Comparison of ENCODE assay signal across 21 cellular contexts in the genomic region with DNA sequence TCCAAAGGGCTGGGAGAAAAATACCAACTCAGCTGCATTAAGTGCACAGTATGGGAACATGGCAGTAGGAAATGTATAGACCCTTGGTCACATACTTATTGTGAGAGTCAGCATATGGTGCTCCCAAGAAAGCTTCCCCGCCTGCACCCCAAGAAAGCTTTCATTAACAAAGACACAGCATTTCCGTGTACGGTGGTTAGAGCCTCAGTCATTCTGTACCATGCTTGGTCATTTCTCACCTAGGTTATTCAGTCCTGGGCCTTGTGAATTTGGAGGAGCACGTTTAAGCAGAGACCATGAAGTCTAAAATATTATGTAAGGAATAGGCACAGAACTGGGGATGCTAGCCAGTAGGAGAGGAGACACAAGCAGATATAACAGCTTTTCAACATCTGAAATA. TPM values are rescaled to one million over a fixed set of nuclear protein-coding genes. Genes with fewer than 3 reads are reported as not detected.
A peak's percentile ranks its signal among the peaks of the same experiment; 100 is the strongest.
DNase-seq lines count a peak whose midpoint lies in the region; ATAC-seq, FAIRE-seq and TF ChIP-seq lines count a peak whose summit lies in the region.
"Had no signal": no experiment of that assay in that cellular context is flagged by ENCODE, and none has a peak within 500 bp of the region (broad histone marks: within the 10 kb centered on the region; RNA-seq: fewer than 3 reads in every experiment).

No MANE protein-coding gene starts in this region.

- no peak for TF ChIP-seq POLR2A in GM12892 (IDR thresholded peaks at IDR 0.05; ENCODE audit: low read depth, low read length)

- H3K4me3 Mint-ChIP-seq in activated CD4-positive, alpha-beta T cell treated with anti-CD3 and anti-CD28 coated beads, Interleukin-2, amount 10 ng/mL, durations not matched to agents 24 days and 14 days = no peak overlapping the region
- H3K4me3 Mint-ChIP-seq in CD4-positive, CD25-positive, alpha-beta regulatory T cell = no peak overlapping the region
- no peak overlapping the region for H3K4me3 Mint-ChIP-seq in activated T-helper 1 cell treated with anti-CD3 and anti-CD28 coated beads, Interleukin-12 subunit alpha, Interleukin-12 subunit beta, Interleukin-2, Interleukin-4 antibody, amounts not matched to agents 30 ng/mL and 10 ng/mL and 1 ng/mL, durations not matched to agents 14 hours and 24 hours and 36 hours
- H3K4me3 Mint-ChIP-seq in glutamatergic neuron (ENCODE audit: unreplicated experiment) = no peak overlapping the region
- H3K4me3 Mint-ChIP-seq: CD14-positive monocyte had no signal

- intact Hi-C loops in activated CD4-positive, alpha-beta T cell treated with anti-CD3 and anti-CD28 coated beads, Interleukin-2, amount 10 ng/mL, durations not matched to agents 24 days and 14 days (cut with micrococcal nuclease) = no loop called here
- intact Hi-C loops in activated T-helper 1 cell treated with anti-CD3 and anti-CD28 coated beads, Interleukin-12 subunit alpha, Interleukin-12 subunit beta, Interleukin-2, Interleukin-4 antibody, amounts not matched to agents 30 ng/mL and 10 ng/mL and 1 ng/mL, durations not matched to agents 14 hours and 24 hours and 36 hours (cut with micrococcal nuclease) = no loop called here

- no peak for FAIRE-seq in GM12892 (lab: Jason Lieb, UNC)
- FAIRE-seq: GM19239, H1 had no signal

- no peaks in the 10 kb centered on the region for H3K4me1 Mint-ChIP-seq in activated CD4-positive, alpha-beta T cell treated with anti-CD3 and anti-CD28 coated beads, Interleukin-2, amount 10 ng/mL, durations not matched to agents 24 days and 14 days
- peaks cover 0 to 22% (median 13%) of the 10 kb centered on the region in 4 donors for H3K4me1 Mint-ChIP-seq in CD4-positive, CD25-positive, alpha-beta regulatory T cell
- no peaks in the 10 kb centered on the region for H3K4me1 Mint-ChIP-seq in activated T-helper 1 cell treated with anti-CD3 and anti-CD28 coated beads, Interleukin-12 subunit alpha, Interleukin-12 subunit beta, Interleukin-2, Interleukin-4 antibody, amounts not matched to agents 30 ng/mL and 10 ng/mL and 1 ng/mL, durations not matched to agents 14 hours and 24 hours and 36 hours (ENCODE audit: low read depth)
- no peaks in the 10 kb centered on the region for H3K4me1 Mint-ChIP-seq in glutamatergic neuron (ENCODE audit: low read depth, unreplicated experiment)
- H3K4me1 Mint-ChIP-seq: CD14-positive monocyte had no signal

- H3K36me3 ChIP-seq in CD4-positive, CD25-positive, alpha-beta regulatory T cell (ENCODE audit: control insufficient read depth, insufficient read depth, low read length) = peaks cover 73% of the 10 kb centered on the region

- no peak overlapping the region for H3K4me3 ChIP-seq in CD4-positive, CD25-positive, alpha-beta regulatory T cell (ENCODE audit: low read depth, low read length)

- H3K4me1 ChIP-seq in CD4-positive, CD25-positive, alpha-beta regulatory T cell (ENCODE audit: control insufficient read depth, insufficient read depth, low read length, poor library complexity, severe bottlenecking) = no peaks in the 10 kb centered on the region

- no peaks in the 10 kb centered on the region for H3K27me3 ChIP-seq in CD4-positive, CD25-positive, alpha-beta regulatory T cell (ENCODE audit: control insufficient read depth, insufficient read depth, low read length)

- peak overlapping the region; percentile 1 for H3K27ac Mint-ChIP-seq in activated CD4-positive, alpha-beta T cell treated with anti-CD3 and anti-CD28 coated beads, Interleukin-2, amount 10 ng/mL, durations not matched to agents 24 days and 14 days
- peak overlapping the region in 2 of 3 donors; percentile 67 to 74 for H3K27ac Mint-ChIP-seq in CD4-positive, CD25-positive, alpha-beta regulatory T cell
- H3K27ac Mint-ChIP-seq in activated T-helper 1 cell treated with anti-CD3 and anti-CD28 coated beads, Interleukin-12 subunit alpha, Interleukin-12 subunit beta, Interleukin-2, Interleukin-4 antibody, amounts not matched to agents 30 ng/mL and 10 ng/mL and 1 ng/mL, durations not matched to agents 14 hours and 24 hours and 36 hours = peak overlapping the region; percentile 12
- peak overlapping the region; percentile 39 for H3K27ac Mint-ChIP-seq in glutamatergic neuron (ENCODE audit: unreplicated experiment)
- H3K27ac Mint-ChIP-seq: CD14-positive monocyte had no signal

- DNase-seq in activated CD4-positive, alpha-beta T cell treated with anti-CD3 and anti-CD28 coated beads, Interleukin-2, amount 10 ng/mL, durations not matched to agents 24 days and 14 days = no peak
- no peak for DNase-seq in activated CD4-positive, alpha-beta T cell treated with anti-CD3 and anti-CD28 coated beads for 48 hours
- DNase-seq in CD4-positive, CD25-positive, alpha-beta regulatory T cell = no peak
- DNase-seq in activated T-helper 1 cell treated with anti-CD3 and anti-CD28 coated beads, Interleukin-12 subunit alpha, Interleukin-12 subunit beta, Interleukin-2, Interleukin-4 antibody, amounts not matched to agents 30 ng/mL and 10 ng/mL and 1 ng/mL, durations not matched to agents 14 hours and 24 hours and 36 hours (ENCODE audit: low spot score) = no peak
- DNase-seq in glutamatergic neuron (no peak), GM12892 (ENCODE audit: insufficient read length) (no peak), retina (no peak), OCI-M1 (lab: John Stamatoyannopoulos, UW) (no peak)
- DNase-seq: 8988T, DMS153, GDM1, NCI-H1105, NCI-H2081, NCI-H510A treated with DMSO at 0.1 percent for 48 hours, NCI-H82, PC-3, RPMI8226, SHP77 treated with DMSO at 0.1 percent for 48 hours had no signal

- H3K36me3 Mint-ChIP-seq in activated CD4-positive, alpha-beta T cell treated with anti-CD3 and anti-CD28 coated beads, Interleukin-2, amount 10 ng/mL, durations not matched to agents 24 days and 14 days (ENCODE audit: low read depth) = peaks cover 66% of the 10 kb centered on the region
- peaks cover 64% of the 10 kb centered on the region for H3K36me3 Mint-ChIP-seq in CD4-positive, CD25-positive, alpha-beta regulatory T cell
- peaks cover 49% of the 10 kb centered on the region for H3K36me3 Mint-ChIP-seq in activated T-helper 1 cell treated with anti-CD3 and anti-CD28 coated beads, Interleukin-12 subunit alpha, Interleukin-12 subunit beta, Interleukin-2, Interleukin-4 antibody, amounts not matched to agents 30 ng/mL and 10 ng/mL and 1 ng/mL, durations not matched to agents 14 hours and 24 hours and 36 hours (ENCODE audit: low read depth)
- peaks cover 10% of the 10 kb centered on the region for H3K36me3 Mint-ChIP-seq in glutamatergic neuron (ENCODE audit: unreplicated experiment)

- H3K27ac ChIP-seq in CD4-positive, CD25-positive, alpha-beta regulatory T cell (ENCODE audit: insufficient read depth, low read length, poor library complexity, severe bottlenecking) = no peak overlapping the region

- TF ChIP-seq CTCF in glutamatergic neuron (IDR thresholded peaks at IDR 0.05; ENCODE audit: partially characterized antibody, unreplicated experiment) = no peak

- no peaks in the 10 kb centered on the region for H3K9me3 ChIP-seq in CD4-positive, CD25-positive, alpha-beta regulatory T cell (ENCODE audit: control insufficient read depth in 2 of 2, low read length in 2 of 2)

- H3K27me3 Mint-ChIP-seq in activated CD4-positive, alpha-beta T cell treated with anti-CD3 and anti-CD28 coated beads, Interleukin-2, amount 10 ng/mL, durations not matched to agents 24 days and 14 days = no peaks in the 10 kb centered on the region
- no peaks in the 10 kb centered on the region for H3K27me3 Mint-ChIP-seq in CD4-positive, CD25-positive, alpha-beta regulatory T cell
- no peaks in the 10 kb centered on the region for H3K27me3 Mint-ChIP-seq in activated T-helper 1 cell treated with anti-CD3 and anti-CD28 coated beads, Interleukin-12 subunit alpha, Interleukin-12 subunit beta, Interleukin-2, Interleukin-4 antibody, amounts not matched to agents 30 ng/mL and 10 ng/mL and 1 ng/mL, durations not matched to agents 14 hours and 24 hours and 36 hours (ENCODE audit: insufficient read depth)
- no peaks in the 10 kb centered on the region for H3K27me3 Mint-ChIP-seq in glutamatergic neuron (ENCODE audit: unreplicated experiment)

- no peak for ATAC-seq in CD4-positive, CD25-positive, alpha-beta regulatory T cell (ENCODE audit: low read depth in 2 of 2)
- ATAC-seq: PC-3 had no signal

- no peaks in the 10 kb centered on the region for H3K9me3 Mint-ChIP-seq in activated CD4-positive, alpha-beta T cell treated with anti-CD3 and anti-CD28 coated beads, Interleukin-2, amount 10 ng/mL, durations not matched to agents 24 days and 14 days
- no peaks in the 10 kb centered on the region for H3K9me3 Mint-ChIP-seq in CD4-positive, CD25-positive, alpha-beta regulatory T cell
- H3K9me3 Mint-ChIP-seq in activated T-helper 1 cell treated with anti-CD3 and anti-CD28 coated beads, Interleukin-12 subunit alpha, Interleukin-12 subunit beta, Interleukin-2, Interleukin-4 antibody, amounts not matched to agents 30 ng/mL and 10 ng/mL and 1 ng/mL, durations not matched to agents 14 hours and 24 hours and 36 hours = no peaks in the 10 kb centered on the region
- H3K9me3 Mint-ChIP-seq in glutamatergic neuron (ENCODE audit: unreplicated experiment) = no peaks in the 10 kb centered on the region
- H3K9me3 Mint-ChIP-seq: CD14-positive monocyte had no signal

RNA-seq across cellular contexts. Expression of a gene that starts 56.1 kb away (rescaled TPM):
- 0.07 and 0.09 TPM in 2 replicates for total RNA-seq in activated CD4-positive, alpha-beta T cell treated with anti-CD3 and anti-CD28 coated beads, Interleukin-2, amount 10 ng/mL, durations not matched to agents 24 days and 14 days
- not detected for total RNA-seq in CD4-positive, CD25-positive, alpha-beta regulatory T cell
- under 1 TPM; 0.10 to 0.99 (median 0.33) TPM for polyA plus RNA-seq in CD4-positive, CD25-positive, alpha-beta regulatory T cell
- 0.10 and 0.12 TPM in 2 replicates for total RNA-seq in activated T-helper 1 cell treated with anti-CD3 and anti-CD28 coated beads, Interleukin-12 subunit alpha, Interleukin-12 subunit beta, Interleukin-2, Interleukin-4 antibody, amounts not matched to agents 30 ng/mL and 10 ng/mL and 1 ng/mL, durations not matched to agents 14 hours and 24 hours and 36 hours
- total RNA-seq in glutamatergic neuron (ENCODE audit: unreplicated experiment) = not detected
- polyA plus RNA-seq in GM12892 (2012; ENCODE audit: missing spikeins) = 0.30 TPM
- polyA plus RNA-seq: CD14-positive monocyte had no signal

Comparison
In these comparisons a context has a peak if more than half of its experiments do, and no peak if none do; other contexts are left out.
1. H3K27ac Mint-ChIP-seq: peak in every context shown above with its lines; median percentile 70 in CD4-positive, CD25-positive, alpha-beta regulatory T cell; 39 in glutamatergic neuron; 12 in activated T-helper 1 cell treated with anti-CD3 and anti-CD28 coated beads, Interleukin-12 subunit alpha, Interleukin-12 subunit beta, Interleukin-2, Interleukin-4 antibody, amounts not matched to agents 30 ng/mL and 10 ng/mL and 1 ng/mL, durations not matched to agents 14 hours and 24 hours and 36 hours; 1 in activated CD4-positive, alpha-beta T cell treated with anti-CD3 and anti-CD28 coated beads, Interleukin-2, amount 10 ng/mL, durations not matched to agents 24 days and 14 days.